ENCODE assay signal across 17 cellular contexts in genomic region chr17:15894258-15894657, GRCh38.
"Had no signal": no experiment of that assay in that cellular context is flagged by ENCODE, and none has a peak within 500 bp of the region (broad histone marks: within the 10 kb centered on the region; RNA-seq: fewer than 3 reads in every experiment).

No MANE protein-coding gene starts in this region.

- H3K9me3 Mint-ChIP-seq: activated T-helper 1 cell treated with anti-CD3 and anti-CD28 coated beads, Interleukin-12 subunit alpha, Interleukin-12 subunit beta, Interleukin-2, Interleukin-4 antibody, amounts not matched to agents 30 ng/mL and 10 ng/mL and 1 ng/mL, durations not matched to agents 14 hours and 24 hours and 36 hours; natural killer cell treated with Interleukin-12 subunit alpha and Interleukin-12 subunit beta and Interleukin-15 and Interleukin-18, amount 100 ng/mL, for 72 hours had no signal

- H3K4me3 Mint-ChIP-seq: activated CD8-positive, alpha-beta T cell treated with anti-CD3 and anti-CD28 coated beads for 36 hours; activated T-helper 1 cell treated with anti-CD3 and anti-CD28 coated beads, Interleukin-12 subunit alpha, Interleukin-12 subunit beta, Interleukin-2, Interleukin-4 antibody, amounts not matched to agents 30 ng/mL and 10 ng/mL and 1 ng/mL, durations not matched to agents 14 hours and 24 hours and 36 hours; natural killer cell treated with Interleukin-12 subunit alpha and Interleukin-12 subunit beta and Interleukin-15 and Interleukin-18, amount 100 ng/mL, for 72 hours; stimulated activated naive CD8-positive, alpha-beta T cell treated with anti-CD3 and anti-CD28 coated beads, Interleukin-15, amount 100 ng/mL, for 72 hours had no signal

- H3K36me3 ChIP-seq: colonic mucosa, gastrocnemius medialis, uterus had no signal

- H3K27me3 Mint-ChIP-seq: activated CD8-positive, alpha-beta T cell treated with anti-CD3 and anti-CD28 coated beads for 36 hours; natural killer cell treated with Interleukin-12 subunit alpha and Interleukin-12 subunit beta and Interleukin-15 and Interleukin-18, amount 100 ng/mL, for 72 hours; stimulated activated naive CD8-positive, alpha-beta T cell treated with anti-CD3 and anti-CD28 coated beads, Interleukin-15, amount 100 ng/mL, for 72 hours had no signal

- H3K36me3 Mint-ChIP-seq: natural killer cell treated with Interleukin-12 subunit alpha and Interleukin-12 subunit beta and Interleukin-15 and Interleukin-18, amount 100 ng/mL, for 72 hours had no signal

- H3K27me3 ChIP-seq: colonic mucosa, gastrocnemius medialis, testis, uterus had no signal

- H3K9me3 ChIP-seq: colonic mucosa, gastrocnemius medialis, testis, uterus had no signal

- H3K4me1 ChIP-seq: gastrocnemius medialis, testis, uterus had no signal

- H3K27ac ChIP-seq: colonic mucosa, gastrocnemius medialis, testis, uterus had no signal

- DNase-seq: activated CD4-positive, alpha-beta T cell treated with anti-CD3 and anti-CD28 coated beads for 4 hours; activated CD8-positive, alpha-beta memory T cell treated with anti-CD3 and anti-CD28 coated beads, Interleukin-2, amount 50 U/mL, for 48 hours; activated CD8-positive, alpha-beta T cell treated with anti-CD3 and anti-CD28 coated beads for 36 hours; activated naive CD4-positive, alpha-beta T cell treated with Interleukin-2 at 50 U/mL for 16 hours; caudate nucleus; colonic mucosa; effector CD8-positive, alpha-beta T cell; gastrocnemius medialis; mammary epithelial cell; stimulated activated CD4-positive, alpha-beta T cell treated with anti-CD3 and anti-CD28 coated beads, Interleukin-15, amount 100 ng/mL, for 24 hours; stimulated activated CD4-positive, alpha-beta T cell treated with anti-CD3 and anti-CD28 coated beads, Interleukin-4, amount 100 ng/mL, for 24 hours; stimulated activated naive CD8-positive, alpha-beta T cell treated with anti-CD3 and anti-CD28 coated beads, Interleukin-15, amount 100 ng/mL, for 72 hours; T-helper 9 cell; testis; uterus had no signal

- H3K27ac Mint-ChIP-seq: activated CD8-positive, alpha-beta T cell treated with anti-CD3 and anti-CD28 coated beads for 36 hours; activated T-helper 1 cell treated with anti-CD3 and anti-CD28 coated beads, Interleukin-12 subunit alpha, Interleukin-12 subunit beta, Interleukin-2, Interleukin-4 antibody, amounts not matched to agents 30 ng/mL and 10 ng/mL and 1 ng/mL, durations not matched to agents 14 hours and 24 hours and 36 hours; natural killer cell treated with Interleukin-12 subunit alpha and Interleukin-12 subunit beta and Interleukin-15 and Interleukin-18, amount 100 ng/mL, for 72 hours; stimulated activated naive CD8-positive, alpha-beta T cell treated with anti-CD3 and anti-CD28 coated beads, Interleukin-15, amount 100 ng/mL, for 72 hours had no signal

- H3K4me3 ChIP-seq: colonic mucosa, gastrocnemius medialis, testis, uterus had no signal

- ATAC-seq: activated CD8-positive, alpha-beta T cell treated with anti-CD3 and anti-CD28 coated beads for 36 hours; gastrocnemius medialis; natural killer cell treated with Interleukin-12 subunit alpha and Interleukin-12 subunit beta and Interleukin-15 and Interleukin-18, amount 100 ng/mL, for 72 hours; stimulated activated naive CD8-positive, alpha-beta T cell treated with anti-CD3 and anti-CD28 coated beads, Interleukin-15, amount 100 ng/mL, for 72 hours had no signal
